ENCODE assay signal across 11 cellular contexts in genomic region chr7:47988496-47989386, GRCh38. TPM values are rescaled to one million over a fixed set of nuclear protein-coding genes. Genes with fewer than 3 reads are reported as not detected.
DNase-seq lines count a peak whose midpoint lies in the region; ATAC-seq, FAIRE-seq and TF ChIP-seq lines count a peak whose summit lies in the region.
"Had no signal": no experiment of that assay in that cellular context is flagged by ENCODE, and none has a peak within 500 bp of the region (broad histone marks: within the 10 kb centered on the region; RNA-seq: fewer than 3 reads in every experiment).

No MANE protein-coding gene starts in this region.

- no peaks in the 10 kb centered on the region for H3K9me3 Mint-ChIP-seq in activated T-helper 17 cell treated with anti-CD3 and anti-CD28 coated beads, Interleukin-2, amount 50 U/mL, for 72 hours
- H3K9me3 Mint-ChIP-seq in activated T-helper 2 cell treated with anti-CD3 and anti-CD28 coated beads, Interferon-gamma antibody, Interleukin-2, Interleukin-4, amounts not matched to agents 10 μg/mL and 5 μg/mL and 100 μg/mL, durations not matched to agents 14 hours and 24 hours and 36 hours = no peaks in the 10 kb centered on the region

- FAIRE-seq in endothelial cell of umbilical vein (lab: Jason Lieb, UNC) = no peak

- H3K79me2 ChIP-seq in PC-3 (ENCODE audit: low read length) = no peaks in the 10 kb centered on the region
- no peaks in the 10 kb centered on the region for H3K79me2 ChIP-seq in endothelial cell of umbilical vein (ENCODE audit: control insufficient read depth, insufficient read depth, low read length)

- BruUV-seq in PC-3 (replicated peaks; lab: Mats Ljungman, UMichigan) (no TSS peak), endothelial cell of umbilical vein (replicated peaks; lab: Mats Ljungman, UMichigan) (no TSS peak)

- no peak overlapping the region for H3K4me2 ChIP-seq in PC-3 (ENCODE audit: low read length)
- no peak overlapping the region for H3K4me2 ChIP-seq in endothelial cell of umbilical vein (ENCODE audit: insufficient read depth, low read length)

- H3K4me1 Mint-ChIP-seq in activated T-helper 17 cell treated with anti-CD3 and anti-CD28 coated beads, Interleukin-2, amount 50 U/mL, for 72 hours = peaks cover 19% of the 10 kb centered on the region
- H3K4me1 Mint-ChIP-seq in activated T-helper 2 cell treated with anti-CD3 and anti-CD28 coated beads, Interferon-gamma antibody, Interleukin-2, Interleukin-4, amounts not matched to agents 10 μg/mL and 5 μg/mL and 100 μg/mL, durations not matched to agents 14 hours and 24 hours and 36 hours (ENCODE audit: low read depth) = peaks cover 20% of the 10 kb centered on the region

- TF ChIP-seq CTCF in left ventricle myocardium inferior (IDR thresholded peaks at IDR 0.05; ENCODE audit: borderline replicate concordance) (peak; percentile 19), PC-3 (conservative IDR thresholded peaks at IDR 0.05; ENCODE audit: low read depth, low read length) (peak; percentile 68), endothelial cell of umbilical vein (IDR thresholded peaks at IDR 0.05; ENCODE audit: extremely low read depth in 1 of 2, insufficient read depth in 1 of 2, low read depth in 1 of 2, low read length in 2 of 2) (peak; percentile 44 to 51)

- ATAC-seq in Right ventricle myocardium inferior = no peak
- peak; percentile 80 for ATAC-seq in PC-3
- no peak for ATAC-seq in activated T-helper 17 cell treated with anti-CD3 and anti-CD28 coated beads, Interleukin-2, amount 50 U/mL, for 72 hours (replicated peaks)
- ATAC-seq in GM19324 (IDR thresholded peaks at IDR 0.05; ENCODE audit: low FRiP score, unreplicated experiment) = no peak

- H3K27ac ChIP-seq in left ventricle myocardium inferior (replicated peaks) = no peak overlapping the region
- no peak overlapping the region for H3K27ac ChIP-seq in PC-3 (ENCODE audit: low read length)
- H3K27ac ChIP-seq in endothelial cell of umbilical vein (ENCODE audit: insufficient read depth, low read depth, low read length) = no peak overlapping the region
- H3K27ac ChIP-seq: skin epidermis had no signal

- no peaks in the 10 kb centered on the region for H3K9me3 ChIP-seq in left ventricle myocardium inferior (replicated peaks)
- no peaks in the 10 kb centered on the region for H3K9me3 ChIP-seq in PC-3 (ENCODE audit: low read length)
- no peaks in the 10 kb centered on the region for H3K9me3 ChIP-seq in endothelial cell of umbilical vein (replicated peaks; ENCODE audit: control insufficient read depth, insufficient read depth, low read length)

- no peak overlapping the region for H2AFZ ChIP-seq in PC-3 (ENCODE audit: low read length)
- no peak overlapping the region for H2AFZ ChIP-seq in endothelial cell of umbilical vein (ENCODE audit: low read depth, low read length)

- H3K27me3 Mint-ChIP-seq in activated T-helper 17 cell treated with anti-CD3 and anti-CD28 coated beads, Interleukin-2, amount 50 U/mL, for 72 hours = no peaks in the 10 kb centered on the region
- peaks cover 1% of the 10 kb centered on the region for H3K27me3 Mint-ChIP-seq in activated T-helper 2 cell treated with anti-CD3 and anti-CD28 coated beads, Interferon-gamma antibody, Interleukin-2, Interleukin-4, amounts not matched to agents 10 μg/mL and 5 μg/mL and 100 μg/mL, durations not matched to agents 14 hours and 24 hours and 36 hours (ENCODE audit: low read depth)

- no peak for DNase-seq in left ventricle myocardium inferior
- no peak for DNase-seq in Right ventricle myocardium inferior (ENCODE audit: missing footprints)
- peak; percentile 14 for DNase-seq in PC-3
- DNase-seq in endothelial cell of umbilical vein (ENCODE audit: low read depth, low spot score) = no peak
- no peak for DNase-seq in activated T-helper 2 cell treated with anti-CD3 and anti-CD28 coated beads, Interferon-gamma antibody, Interleukin-2, Interleukin-4, amounts not matched to agents 10 μg/mL and 5 μg/mL and 100 μg/mL, durations not matched to agents 14 hours and 24 hours and 36 hours (ENCODE audit: low spot score)
- no peak for DNase-seq in NCI-H510A treated with DMSO at 0.1 percent for 48 hours (lab: John Stamatoyannopoulos, UW)
- DNase-seq: CD4-positive, CD25-positive, alpha-beta regulatory T cell had no signal

- H3K36me3 Mint-ChIP-seq in activated T-helper 17 cell treated with anti-CD3 and anti-CD28 coated beads, Interleukin-2, amount 50 U/mL, for 72 hours (ENCODE audit: low read depth) = no peaks in the 10 kb centered on the region
- no peaks in the 10 kb centered on the region for H3K36me3 Mint-ChIP-seq in activated T-helper 2 cell treated with anti-CD3 and anti-CD28 coated beads, Interferon-gamma antibody, Interleukin-2, Interleukin-4, amounts not matched to agents 10 μg/mL and 5 μg/mL and 100 μg/mL, durations not matched to agents 14 hours and 24 hours and 36 hours (ENCODE audit: low read depth)
- H3K36me3 Mint-ChIP-seq: CD4-positive, CD25-positive, alpha-beta regulatory T cell had no signal

- dilution Hi-C loops in endothelial cell of umbilical vein (cut with MboI; ENCODE audit: extremely low pct_ligation_motif_present, low sequenced_read_pairs) = no loop called here

- H3K9ac ChIP-seq in PC-3 (ENCODE audit: low read length) (no peak overlapping the region), endothelial cell of umbilical vein (replicated peaks; ENCODE audit: extremely low read depth, insufficient read depth, low read length) (no peak overlapping the region)

- H3K4me3 Mint-ChIP-seq in activated T-helper 17 cell treated with anti-CD3 and anti-CD28 coated beads, Interleukin-2, amount 50 U/mL, for 72 hours = no peak overlapping the region
- no peak overlapping the region for H3K4me3 Mint-ChIP-seq in activated T-helper 2 cell treated with anti-CD3 and anti-CD28 coated beads, Interferon-gamma antibody, Interleukin-2, Interleukin-4, amounts not matched to agents 10 μg/mL and 5 μg/mL and 100 μg/mL, durations not matched to agents 14 hours and 24 hours and 36 hours (ENCODE audit: low read depth)

- POLR2A ChIA-PET in PC-3 (lab: Charles Lee; ENCODE audit: unreplicated experiment) (no interaction called here), endothelial cell of umbilical vein (lab: Charles Lee) (no interaction called here)

- CTCF ChIA-PET in PC-3 (lab: Charles Lee) (no interaction called here), endothelial cell of umbilical vein (lab: Charles Lee) (interaction anchor here (0.6 to 3.1 kb wide), 17 partner anchors 9 to 723 kb away, joined by 3 to 58 read pairs (median 4); partner anchors contain the start of gene HUS1)

- no peaks in the 10 kb centered on the region for H3K9me1 ChIP-seq in endothelial cell of umbilical vein (replicated peaks; ENCODE audit: control insufficient read depth, extremely low read depth, insufficient read depth, low read length)

- H3K27me3 ChIP-seq in left ventricle myocardium inferior (ENCODE audit: low read depth) (no peaks in the 10 kb centered on the region), PC-3 (ENCODE audit: low read length) (no peaks in the 10 kb centered on the region), endothelial cell of umbilical vein (ENCODE audit: control insufficient read depth in 2 of 2, insufficient read depth in 2 of 2, low read length in 2 of 2) (peaks cover 0 to under 1% of the 10 kb centered on the region in 2 experiments)

- no peak for TF ChIP-seq POLR2A in endothelial cell of umbilical vein (IDR thresholded peaks at IDR 0.05; ENCODE audit: low read depth, low read length)

- H3K4me3 ChIP-seq in left ventricle myocardium inferior = no peak overlapping the region
- H3K4me3 ChIP-seq in PC-3 (ENCODE audit: low read length) = no peak overlapping the region
- no peak overlapping the region for H3K4me3 ChIP-seq in endothelial cell of umbilical vein (replicated peaks in 1 of 3; ENCODE audit: insufficient read depth in 1 of 3, low read depth in 1 of 3, low read length in 3 of 3)
- H3K4me3 ChIP-seq: skin epidermis had no signal

- no peak overlapping the region for H3K27ac Mint-ChIP-seq in activated T-helper 17 cell treated with anti-CD3 and anti-CD28 coated beads, Interleukin-2, amount 50 U/mL, for 72 hours
- no peak overlapping the region for H3K27ac Mint-ChIP-seq in activated T-helper 2 cell treated with anti-CD3 and anti-CD28 coated beads, Interferon-gamma antibody, Interleukin-2, Interleukin-4, amounts not matched to agents 10 μg/mL and 5 μg/mL and 100 μg/mL, durations not matched to agents 14 hours and 24 hours and 36 hours
- H3K27ac Mint-ChIP-seq: CD4-positive, CD25-positive, alpha-beta regulatory T cell had no signal

- H3K4me1 ChIP-seq in left ventricle myocardium inferior = peaks cover 11% of the 10 kb centered on the region
- no peaks in the 10 kb centered on the region for H3K4me1 ChIP-seq in PC-3 (ENCODE audit: insufficient read depth, low read length)
- peaks cover 7% of the 10 kb centered on the region for H3K4me1 ChIP-seq in endothelial cell of umbilical vein (ENCODE audit: control insufficient read depth, extremely low read depth, insufficient read depth, low read length)

- H3K36me3 ChIP-seq in left ventricle myocardium inferior (no peaks in the 10 kb centered on the region), PC-3 (ENCODE audit: low read depth, low read length) (no peaks in the 10 kb centered on the region), endothelial cell of umbilical vein (ENCODE audit: control insufficient read depth in 2 of 2, extremely low read depth in 1 of 2, insufficient read depth in 2 of 2, low read length in 2 of 2) (no peaks in the 10 kb centered on the region)

- no peaks in the 10 kb centered on the region for H4K20me1 ChIP-seq in PC-3 (ENCODE audit: low read length)
- no peaks in the 10 kb centered on the region for H4K20me1 ChIP-seq in endothelial cell of umbilical vein (replicated peaks; ENCODE audit: control insufficient read depth, extremely low read depth, insufficient read depth, low read length)

- no peaks in the 10 kb centered on the region for H3F3A ChIP-seq in PC-3 (ENCODE audit: low read length, unreplicated experiment)

- intact Hi-C loops in left ventricle myocardium inferior (cut with micrococcal nuclease) = no loop called here
- intact Hi-C loops in Right ventricle myocardium inferior (cut with DNase I) = no loop called here
- intact Hi-C loops in PC-3 (cut with micrococcal nuclease) = no loop called here
- intact Hi-C loops in endothelial cell of umbilical vein (cut with micrococcal nuclease) = no loop called here
- intact Hi-C loops in activated T-helper 2 cell treated with anti-CD3 and anti-CD28 coated beads, Interferon-gamma antibody, Interleukin-2, Interleukin-4, amounts not matched to agents 10 μg/mL and 5 μg/mL and 100 μg/mL, durations not matched to agents 14 hours and 24 hours and 36 hours (cut with micrococcal nuclease) = loop anchor here (5.0 kb wide), 1 partner anchor 41 kb away; the partner anchor contains the start of gene PKD1L1

- H3K9me2 ChIP-seq in PC-3 (replicated peaks; ENCODE audit: low read length) = no peaks in the 10 kb centered on the region

RNA-seq across cellular contexts. Expression of gene HUS1, which starts 9.3 kb away (rescaled TPM):
- 26.4 TPM for total RNA-seq in left ventricle myocardium inferior
- total RNA-seq in Right ventricle myocardium inferior = 29.6 TPM
- 15.3 and 23.2 TPM in 2 replicates for total RNA-seq in PC-3 (2014; rRNA removed)
- 45.0 and 49.7 TPM in 2 replicates for total RNA-seq in endothelial cell of umbilical vein
- polyA plus RNA-seq in endothelial cell of umbilical vein = 18.1 and 21.4 TPM in 2 replicates
- 17.4 and 17.9 TPM in 2 replicates for polyA plus RNA-seq in endothelial cell of umbilical vein (2011; cell fraction: cytosol; rRNA removed)
- 27.3 and 46.3 TPM in 2 replicates for polyA plus RNA-seq in endothelial cell of umbilical vein (2011; cell fraction: nucleus; rRNA removed)
- polyA plus RNA-seq in endothelial cell of umbilical vein (2012) = 19.3 and 30.9 TPM in 2 replicates
- 37.9 and 40.1 TPM in 2 replicates for polyA minus RNA-seq in endothelial cell of umbilical vein
- polyA minus RNA-seq in endothelial cell of umbilical vein (2011; cell fraction: cytosol; rRNA and poly(A)+ RNA removed) = 21.1 TPM
- 32.8 and 43.9 TPM in 2 replicates for polyA minus RNA-seq in endothelial cell of umbilical vein (2011; cell fraction: nucleus; rRNA and poly(A)+ RNA removed)
- 10 to 100 TPM; 50.0 to 59.7 TPM for total RNA-seq in activated T-helper 17 cell treated with anti-CD3 and anti-CD28 coated beads, Interleukin-2, amount 50 U/mL, for 72 hours
- 33.8 and 36.6 TPM in 2 replicates for total RNA-seq in activated T-helper 2 cell treated with anti-CD3 and anti-CD28 coated beads, Interferon-gamma antibody, Interleukin-2, Interleukin-4, amounts not matched to agents 10 μg/mL and 5 μg/mL and 100 μg/mL, durations not matched to agents 14 hours and 24 hours and 36 hours

RNA-seq across cellular contexts. Expression of gene SUN3, which starts 40.2 kb away (rescaled TPM):
- total RNA-seq in left ventricle myocardium inferior (not detected), Right ventricle myocardium inferior (not detected), PC-3 (2014; rRNA removed) (not detected in 2 replicates), endothelial cell of umbilical vein (not detected in 2 replicates)
- polyA plus RNA-seq in endothelial cell of umbilical vein = not detected in 2 replicates
- not detected in 2 replicates for polyA plus RNA-seq in endothelial cell of umbilical vein (2011; cell fraction: cytosol; rRNA removed)
- not detected in 2 replicates for polyA plus RNA-seq in endothelial cell of umbilical vein (2011; cell fraction: nucleus; rRNA removed)
- not detected in 2 replicates for polyA plus RNA-seq in endothelial cell of umbilical vein (2012)
- not detected in 2 replicates for polyA minus RNA-seq in endothelial cell of umbilical vein
- polyA minus RNA-seq in endothelial cell of umbilical vein (2011; cell fraction: cytosol; rRNA and poly(A)+ RNA removed) = not detected
- polyA minus RNA-seq in endothelial cell of umbilical vein (2011; cell fraction: nucleus; rRNA and poly(A)+ RNA removed) = not detected in 2 replicates
- total RNA-seq in activated T-helper 17 cell treated with anti-CD3 and anti-CD28 coated beads, Interleukin-2, amount 50 U/mL, for 72 hours = under 1 TPM in 1 of 2 donors, not detected in 1; 0.50 TPM
- not detected in 2 replicates for total RNA-seq in activated T-helper 2 cell treated with anti-CD3 and anti-CD28 coated beads, Interferon-gamma antibody, Interleukin-2, Interleukin-4, amounts not matched to agents 10 μg/mL and 5 μg/mL and 100 μg/mL, durations not matched to agents 14 hours and 24 hours and 36 hours
- total RNA-seq: CD4-positive, CD25-positive, alpha-beta regulatory T cell had no signal
- polyA plus RNA-seq: adipose tissue; CD4-positive, CD25-positive, alpha-beta regulatory T cell had no signal

RNA-seq across cellular contexts. Expression of gene PKD1L1, which starts 40.5 kb away (rescaled TPM):
- total RNA-seq in left ventricle myocardium inferior = 1.5 TPM
- total RNA-seq in Right ventricle myocardium inferior = 1.3 TPM
- total RNA-seq in PC-3 (2014; rRNA removed) = 0.04 and 0.17 TPM in 2 replicates
- total RNA-seq in endothelial cell of umbilical vein = 3.0 and 5.9 TPM in 2 replicates
- 4.1 and 7.9 TPM in 2 replicates for polyA plus RNA-seq in endothelial cell of umbilical vein
- 2.2 and 2.3 TPM in 2 replicates for polyA plus RNA-seq in endothelial cell of umbilical vein (2011; cell fraction: cytosol; rRNA removed)
- 14.6 and 19.5 TPM in 2 replicates for polyA plus RNA-seq in endothelial cell of umbilical vein (2011; cell fraction: nucleus; rRNA removed)
- 1.2 and 3.5 TPM in 2 replicates for polyA plus RNA-seq in endothelial cell of umbilical vein (2012)
- polyA minus RNA-seq in endothelial cell of umbilical vein = 13.1 and 15.4 TPM in 2 replicates
- not detected for polyA minus RNA-seq in endothelial cell of umbilical vein (2011; cell fraction: cytosol; rRNA and poly(A)+ RNA removed)
- 15.9 and 17.2 TPM in 2 replicates for polyA minus RNA-seq in endothelial cell of umbilical vein (2011; cell fraction: nucleus; rRNA and poly(A)+ RNA removed)
- total RNA-seq in activated T-helper 17 cell treated with anti-CD3 and anti-CD28 coated beads, Interleukin-2, amount 50 U/mL, for 72 hours = under 1 TPM; 0.16 to 0.61 TPM
- 0.11 and 1.1 TPM in 2 replicates for total RNA-seq in activated T-helper 2 cell treated with anti-CD3 and anti-CD28 coated beads, Interferon-gamma antibody, Interleukin-2, Interleukin-4, amounts not matched to agents 10 μg/mL and 5 μg/mL and 100 μg/mL, durations not matched to agents 14 hours and 24 hours and 36 hours

RNA-seq across cellular contexts. Expression of gene C7orf57, which starts 46.6 kb away (rescaled TPM):
- total RNA-seq in left ventricle myocardium inferior (not detected), Right ventricle myocardium inferior (not detected), PC-3 (2014; rRNA removed) (0.15 TPM in 1 of 2 replicates, not detected in the other), endothelial cell of umbilical vein (not detected in 2 replicates)
- not detected in 2 replicates for polyA plus RNA-seq in endothelial cell of umbilical vein
- polyA plus RNA-seq in endothelial cell of umbilical vein (2011; cell fraction: cytosol; rRNA removed) = 0.04 and 0.14 TPM in 2 replicates
- polyA plus RNA-seq in endothelial cell of umbilical vein (2011; cell fraction: nucleus; rRNA removed) = not detected in 2 replicates
- polyA plus RNA-seq in endothelial cell of umbilical vein (2012) = not detected in 2 replicates
- not detected in 2 replicates for polyA minus RNA-seq in endothelial cell of umbilical vein
- polyA minus RNA-seq in endothelial cell of umbilical vein (2011; cell fraction: cytosol; rRNA and poly(A)+ RNA removed) = not detected
- not detected in 2 replicates for polyA minus RNA-seq in endothelial cell of umbilical vein (2011; cell fraction: nucleus; rRNA and poly(A)+ RNA removed)
- total RNA-seq in activated T-helper 17 cell treated with anti-CD3 and anti-CD28 coated beads, Interleukin-2, amount 50 U/mL, for 72 hours = under 1 TPM; 0.32 to 0.95 TPM
- total RNA-seq in activated T-helper 2 cell treated with anti-CD3 and anti-CD28 coated beads, Interferon-gamma antibody, Interleukin-2, Interleukin-4, amounts not matched to agents 10 μg/mL and 5 μg/mL and 100 μg/mL, durations not matched to agents 14 hours and 24 hours and 36 hours = 0.11 and 0.18 TPM in 2 replicates
- total RNA-seq: CD4-positive, CD25-positive, alpha-beta regulatory T cell had no signal
- polyA plus RNA-seq: adipose tissue; CD4-positive, CD25-positive, alpha-beta regulatory T cell had no signal
